In genomic region chr2:224838335-224838734, GRCh38 we compare ENCODE assay signal across 19 cellular contexts.
A peak's percentile ranks its signal among the peaks of the same experiment; 100 is the strongest.
DNase-seq lines count a peak whose midpoint lies in the region; ATAC-seq, FAIRE-seq and TF ChIP-seq lines count a peak whose summit lies in the region.
"Had no signal": no experiment of that assay in that cellular context is flagged by ENCODE, and none has a peak within 500 bp of the region (broad histone marks: within the 10 kb centered on the region; RNA-seq: fewer than 3 reads in every experiment).

No MANE protein-coding gene starts in this region.

- H3K27ac Mint-ChIP-seq in activated CD8-positive, alpha-beta T cell treated with anti-CD3 and anti-CD28 coated beads for 36 hours, result no peak overlapping the region

- intact Hi-C loops in activated CD8-positive, alpha-beta T cell treated with anti-CD3 and anti-CD28 coated beads for 36 hours (cut with micrococcal nuclease), result no loop called here
- intact Hi-C loops in gastrocnemius medialis (cut with DNase I; ENCODE audit: low total_unique reads), result no loop called here

- H3K27ac ChIP-seq in ACC112 (ENCODE audit: low read depth, low read length) (peak overlapping the region; percentile 61), GM23248 (peak overlapping the region; percentile 61), SJCRH30 (no peak overlapping the region; the same call in 1 of the 2 replicates), gastrocnemius medialis (peak overlapping the region in 1 of 4 donors; percentile 75)
- H3K27ac ChIP-seq: body of pancreas, neutrophil, vagina had no signal

- H3F3A ChIP-seq in GM23248 (ENCODE audit: insufficient read depth), result peaks cover 46% of the 10 kb centered on the region

- H3K9me3 Mint-ChIP-seq in activated CD8-positive, alpha-beta T cell treated with anti-CD3 and anti-CD28 coated beads for 36 hours, result peaks cover 4% of the 10 kb centered on the region

- in situ Hi-C loops in GM23248 (cut with MboI), result no loop called here
- in situ Hi-C loops in gastrocnemius medialis (cut with MboI; ENCODE audit: low sequenced_read_pairs in 4 of 4), result no loop called here

- no peaks in the 10 kb centered on the region for H3K27me3 ChIP-seq in ACC112 (ENCODE audit: insufficient read depth, low read length)
- H3K27me3 ChIP-seq in GM23248 (replicated peaks; ENCODE audit: insufficient read depth), result no peaks in the 10 kb centered on the region
- no peaks in the 10 kb centered on the region for H3K27me3 ChIP-seq in SJCRH30
- H3K27me3 ChIP-seq in gastrocnemius medialis, result no peaks in the 10 kb centered on the region
- H3K27me3 ChIP-seq: BE2C, body of pancreas, neutrophil, vagina had no signal

- H3K4me1 ChIP-seq in ACC112 (ENCODE audit: control insufficient read depth, insufficient read depth, low read length, unreplicated experiment) (peaks cover 29% of the 10 kb centered on the region), GM23248 (ENCODE audit: insufficient read depth) (peaks cover 28% of the 10 kb centered on the region), SJCRH30 (peaks cover 22% of the 10 kb centered on the region), gastrocnemius medialis (peaks cover 19 to 35% of the 10 kb centered on the region in 2 donors)
- H3K4me1 ChIP-seq: BE2C, body of pancreas, vagina had no signal

- H3K4me1 Mint-ChIP-seq in activated CD8-positive, alpha-beta T cell treated with anti-CD3 and anti-CD28 coated beads for 36 hours (ENCODE audit: low read depth), result peaks cover 1% of the 10 kb centered on the region

- no peak overlapping the region for H3K4me3 Mint-ChIP-seq in activated CD8-positive, alpha-beta T cell treated with anti-CD3 and anti-CD28 coated beads for 36 hours

- CTCF ChIA-PET in activated CD8-positive, alpha-beta T cell treated with anti-CD3 and anti-CD28 coated beads for 36 hours (lab: Charles Lee), result interaction anchor here (1.5 kb wide), 1 partner anchor 10 kb away, joined by 5 read pairs; no protein-coding TSS in a partner anchor

- TF ChIP-seq CTCF in fibroblast of villous mesenchyme (IDR thresholded peaks at IDR 0.05; ENCODE audit: insufficient read depth, low read depth, low read length) (no peak), gastrocnemius medialis (IDR thresholded peaks at IDR 0.05 in 4 of 5, conservative IDR thresholded peaks at IDR 0.05 in 1 of 5) (no peak)
- TF ChIP-seq CTCF in activated CD8-positive, alpha-beta T cell treated with anti-CD3 and anti-CD28 coated beads for 36 hours (IDR thresholded peaks at IDR 0.05), result no peak

- H3K27me3 Mint-ChIP-seq in activated CD8-positive, alpha-beta T cell treated with anti-CD3 and anti-CD28 coated beads for 36 hours, result no peaks in the 10 kb centered on the region

- H3K79me2 ChIP-seq in ACC112 (ENCODE audit: control insufficient read depth, insufficient read depth, low read length, unreplicated experiment), result no peaks in the 10 kb centered on the region
- no peaks in the 10 kb centered on the region for H3K79me2 ChIP-seq in GM23248 (ENCODE audit: insufficient read depth)

- no peak overlapping the region for H3K9ac ChIP-seq in GM23248

- FAIRE-seq in frontal cortex (lab: Jason Lieb, UNC), result no peak
- FAIRE-seq: islet of Langerhans, small intestine had no signal

- no peaks in the 10 kb centered on the region for H3K9me3 ChIP-seq in GM23248 (ENCODE audit: low read depth)
- peaks cover 3% of the 10 kb centered on the region; the same call in 1 of the 2 replicates for H3K9me3 ChIP-seq in SJCRH30 (replicated peaks)
- H3K9me3 ChIP-seq in gastrocnemius medialis, result no peaks in the 10 kb centered on the region
- H3K9me3 ChIP-seq: BE2C, body of pancreas, neutrophil, vagina had no signal

- H3K36me3 ChIP-seq in ACC112 (ENCODE audit: insufficient read depth, low read length), result peaks cover 48% of the 10 kb centered on the region
- peaks cover 37% of the 10 kb centered on the region for H3K36me3 ChIP-seq in GM23248 (ENCODE audit: low read depth)
- no peaks in the 10 kb centered on the region for H3K36me3 ChIP-seq in SJCRH30
- no peaks in the 10 kb centered on the region for H3K36me3 ChIP-seq in gastrocnemius medialis
- H3K36me3 ChIP-seq: BE2C, neutrophil had no signal

- no peak overlapping the region for H2AFZ ChIP-seq in ACC112 (ENCODE audit: low read length, unreplicated experiment)
- H2AFZ ChIP-seq in GM23248, result no peak overlapping the region

- H3K4me3 ChIP-seq in ACC112 (ENCODE audit: low read depth, low read length) (no peak overlapping the region), GM23248 (no peak overlapping the region), SJCRH30 (no peak overlapping the region), fibroblast of villous mesenchyme (ENCODE audit: low read depth, low read length) (no peak overlapping the region), gastrocnemius medialis (no peak overlapping the region)
- H3K4me3 ChIP-seq: body of pancreas, vagina had no signal

- H3K9me2 ChIP-seq in GM23248 (ENCODE audit: insufficient read depth), result no peaks in the 10 kb centered on the region

- peak; percentile 63 for DNase-seq in GM23248
- DNase-seq in SJCRH30, result peak; percentile 51 to 73
- DNase-seq in fibroblast of villous mesenchyme (ENCODE audit: low read depth), result peak; percentile 31
- DNase-seq in activated CD8-positive, alpha-beta T cell treated with anti-CD3 and anti-CD28 coated beads for 36 hours, result no peak
- no peak for DNase-seq in gastrocnemius medialis
- no peak for DNase-seq in frontal cortex (ENCODE audit: low spot score in 2 of 2)
- DNase-seq: activated CD8-positive, alpha-beta memory T cell treated with anti-CD3 and anti-CD28 coated beads for 24 hours; BE2C; body of pancreas; effector memory CD4-positive, alpha-beta T cell; MM.1S; NCI-H2227 treated with DMSO at 0.1 percent for 48 hours; small intestine; stimulated activated naive CD8-positive, alpha-beta T cell treated with anti-CD3 and anti-CD28 coated beads, Interleukin-15, Interleukin-2, amounts not matched to agents 100 U/mL and 50 U/mL, for 24 hours had no signal

- POLR2A ChIA-PET in activated CD8-positive, alpha-beta T cell treated with anti-CD3 and anti-CD28 coated beads for 36 hours (lab: Charles Lee), result no interaction called here

- TF ChIP-seq POLR2A in gastrocnemius medialis (IDR thresholded peaks at IDR 0.05), result no peak

- ATAC-seq in activated CD8-positive, alpha-beta T cell treated with anti-CD3 and anti-CD28 coated beads for 36 hours, result no peak
- ATAC-seq in gastrocnemius medialis (no peak), GM19397 (IDR thresholded peaks at IDR 0.05; ENCODE audit: unreplicated experiment) (no peak)
- ATAC-seq: body of pancreas; stimulated activated naive CD8-positive, alpha-beta T cell treated with anti-CD3 and anti-CD28 coated beads, Interleukin-15, Interleukin-2, amounts not matched to agents 100 U/mL and 50 U/mL, for 24 hours had no signal

- H3K36me3 Mint-ChIP-seq in activated CD8-positive, alpha-beta T cell treated with anti-CD3 and anti-CD28 coated beads for 36 hours (ENCODE audit: low read depth), result peaks cover 76% of the 10 kb centered on the region

- no peaks in the 10 kb centered on the region for H4K20me1 ChIP-seq in GM23248 (ENCODE audit: insufficient read depth)

- H3K4me2 ChIP-seq in GM23248 (ENCODE audit: unreplicated experiment), result peak overlapping the region; percentile 64

Comparison
In these comparisons a context has a peak if more than half of its experiments do, and no peak if none do; other contexts are left out.
1. DNase-seq: peak in GM23248 (single experiment), SJCRH30 (2 of 2) and fibroblast of villous mesenchyme (single experiment); none in activated CD8-positive, alpha-beta T cell treated with anti-CD3 and anti-CD28 coated beads for 36 hours (single experiment), gastrocnemius medialis (0 of 2) and frontal cortex (0 of 2).